ENCODE assay signal across 8 cellular contexts in genomic region chr22:46736705-46737104, GRCh38. TPM values are rescaled to one million over a fixed set of nuclear protein-coding genes. Genes with fewer than 3 reads are reported as not detected.
DNase-seq lines count a peak whose midpoint lies in the region; ATAC-seq and TF ChIP-seq lines count a peak whose summit lies in the region.

No MANE protein-coding gene starts in this region.

- H3K4me3 ChIP-seq in GM12865 (ENCODE audit: low read depth, low read length) (peak overlapping the region; percentile 83), fibroblast of the aortic adventitia (ENCODE audit: low read depth, low read length) (peak overlapping the region; percentile 77), sigmoid colon (peak overlapping the region; percentile 59 to 94 (median 72))

- peak overlapping the region; percentile 100 for H3K27ac Mint-ChIP-seq in T-cell

- no peaks in the 10 kb centered on the region for H3K9me3 Mint-ChIP-seq in T-cell

- H3K36me3 Mint-ChIP-seq in T-cell = peaks cover 17% of the 10 kb centered on the region

- CTCF ChIA-PET in T-cell (lab: Charles Lee) = no interaction called here

- POLR2A ChIA-PET in T-cell (lab: Charles Lee) = no interaction called here

- no peak for TF ChIP-seq POLR2A in sigmoid colon (IDR thresholded peaks at IDR 0.05)

- H3K27me3 ChIP-seq in sigmoid colon = no peaks in the 10 kb centered on the region

- peak overlapping the region; percentile 81 to 90 (median 85) for H3K27ac ChIP-seq in sigmoid colon

- 20 to 59% methylated on average over 8 of the region's 8 CpGs for WGBS in sigmoid colon, 2 donors

- ATAC-seq in T-cell (replicated peaks in 1 of 4) (no peak), GM18498 (IDR thresholded peaks at IDR 0.05; ENCODE audit: unreplicated experiment) (no peak)

- H3K4me3 Mint-ChIP-seq in T-cell = peak overlapping the region; percentile 95 to 100 (median 100)

- TF ChIP-seq CTCF in GM12865 (IDR thresholded peaks at IDR 0.05; ENCODE audit: insufficient read depth, low read depth, low read length, missing control alignments) (no peak), fibroblast of the aortic adventitia (IDR thresholded peaks at IDR 0.05; ENCODE audit: insufficient read depth, low read length) (no peak), sigmoid colon (IDR thresholded peaks at IDR 0.05) (no peak)

- H3K27me3 Mint-ChIP-seq in T-cell = no peaks in the 10 kb centered on the region

- H3K4me1 Mint-ChIP-seq in T-cell = peaks cover 46 to 61% (median 57%) of the 10 kb centered on the region in 3 donors

- H3K4me1 ChIP-seq in sigmoid colon = peaks cover 0 to 76% (median 61%) of the 10 kb centered on the region in 4 donors

- TF ChIP-seq EP300 in sigmoid colon (IDR thresholded peaks at IDR 0.05) = no peak

- intact Hi-C loops in sigmoid colon (cut with DNase I) = no loop called here

- DNase-seq in GM12865 (ENCODE audit: low read depth) (no peak), T-cell (no peak), fibroblast of the aortic adventitia (ENCODE audit: low read depth) (no peak), sigmoid colon (no peak), dedifferentiated amniotic fluid mesenchymal stem cell (ENCODE audit: extremely low spot score) (no peak), SW 1271 (lab: John Stamatoyannopoulos, UW) (no peak), midbrain (lab: John Stamatoyannopoulos, UW) (no peak)

- H3K36me3 ChIP-seq in sigmoid colon = no peaks in the 10 kb centered on the region

- H3K9me3 ChIP-seq in sigmoid colon = no peaks in the 10 kb centered on the region

RNA-seq across cellular contexts. Expression of gene CERK, which starts 1.3 kb away (rescaled TPM):
- total RNA-seq in T-cell (100 to 1,000 TPM in 3 of 5 donors, 10 to 100 TPM in 2; 77.4 to 155 (median 125) TPM), fibroblast of the aortic adventitia (ENCODE audit: low replicate concordance) (14.1 and 39.4 TPM in 2 replicates), sigmoid colon (10 to 100 TPM; 23.9 to 45.5 (median 29.2) TPM)
- polyA plus RNA-seq in sigmoid colon = 10 to 100 TPM; 26.1 to 29.5 (median 26.4) TPM

RNA-seq across cellular contexts. Expression of gene TBC1D22A, which starts 25.7 kb away (rescaled TPM):
- total RNA-seq in T-cell (10 to 100 TPM; 38.3 to 67.8 (median 57.7) TPM), fibroblast of the aortic adventitia (ENCODE audit: low replicate concordance) (12.7 and 13.8 TPM in 2 replicates), sigmoid colon (10 to 100 TPM; 13.6 to 14.3 (median 13.8) TPM)
- polyA plus RNA-seq in sigmoid colon = 10 to 100 TPM; 19.2 to 34.6 (median 19.4) TPM
